14 cellular contexts compared by ENCODE assay signal in genomic region chr9:26561928-26562327, GRCh38.
"Had no signal": no experiment of that assay in that cellular context is flagged by ENCODE, and none has a peak within 500 bp of the region (broad histone marks: within the 10 kb centered on the region; RNA-seq: fewer than 3 reads in every experiment).

No MANE protein-coding gene starts in this region.

- ATAC-seq: esophagus mucosa; left lobe of liver; naive thymus-derived CD4-positive, alpha-beta T cell; stimulated activated naive B cell treated with anti-CD40 and anti-IgM and Interleukin-4, amounts not matched to agents 10 μg/mL and 1 μg/mL and 100 μg/mL, for 72 hours had no signal

- DNase-seq: activated CD4-positive, alpha-beta T cell treated with anti-CD3 and anti-CD28 coated beads, Interleukin-2, amount 10 ng/mL, durations not matched to agents 7 days and 5 days; activated naive CD8-positive, alpha-beta T cell treated with anti-CD3 and anti-CD28 coated beads, Interleukin-2, amount 10 ng/mL, durations not matched to agents 7 days and 5 days; central memory CD4-positive, alpha-beta T cell; colonic mucosa; islet precursor cell; mammary epithelial cell; naive thymus-derived CD4-positive, alpha-beta T cell; stimulated activated CD4-positive, alpha-beta T cell treated with anti-CD3 and anti-CD28 coated beads, Interleukin-12 subunit alpha, Interleukin-12 subunit beta, amount 100 ng/mL, for 4 hours; stimulated activated CD4-positive, alpha-beta T cell treated with anti-CD3 and anti-CD28 coated beads, Interleukin-2, amount 100 ng/mL, for 24 hours; stimulated activated naive B cell treated with anti-CD40 and anti-IgM and Interleukin-4, amounts not matched to agents 10 μg/mL and 1 μg/mL and 100 μg/mL, for 72 hours; tibial artery; uterus had no signal
